In the genomic region with DNA sequence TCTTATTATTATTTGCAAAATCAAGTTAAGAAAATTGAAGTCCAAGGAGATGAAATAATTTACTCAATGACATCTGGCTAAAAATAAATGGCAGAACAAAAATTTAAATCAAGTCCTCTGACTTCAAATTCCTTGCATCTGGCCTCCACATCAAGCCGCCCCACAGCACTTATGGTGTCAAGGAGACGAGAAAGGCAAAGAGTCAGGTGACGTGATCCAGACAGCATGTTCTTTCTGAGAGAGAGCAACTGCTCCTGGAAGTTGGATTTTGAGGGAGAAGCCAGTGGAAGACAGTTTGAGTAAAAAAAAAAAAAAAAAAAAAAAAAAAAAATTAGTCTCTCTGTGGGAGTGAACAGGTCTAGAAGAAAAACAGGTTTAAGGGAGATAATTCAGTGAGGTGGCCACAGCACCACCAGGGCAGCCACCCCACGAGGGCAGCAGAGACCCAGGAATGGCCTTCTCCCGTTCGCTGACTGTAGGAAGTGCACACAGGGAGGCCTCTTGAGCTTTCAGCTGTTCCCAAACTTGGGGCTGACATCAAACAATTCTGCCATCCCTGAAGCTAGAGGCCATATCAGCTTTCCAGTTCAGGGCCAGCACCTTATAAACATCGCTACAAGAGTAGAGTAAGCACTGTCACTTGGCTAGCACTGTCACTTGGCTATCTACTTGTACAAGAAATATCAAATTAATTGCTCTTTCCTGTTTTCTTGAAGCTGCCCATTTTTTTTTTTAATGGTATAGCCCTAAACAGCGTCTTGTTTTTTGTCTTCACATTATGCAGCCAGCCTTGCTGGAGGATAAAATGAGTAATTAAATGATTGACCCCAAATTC, we compare ENCODE assay signal across 1 cellular context.
TF ChIP-seq lines count a peak whose summit lies in the region.

No MANE protein-coding gene starts in this region.

TF ChIP-seq in HCT116, 20 proteins besides CTCF, POLR2A, EP300 and RAD21:
- TF ChIP-seq SRF (IDR thresholded peaks at IDR 0.05; ENCODE audit: low read depth) (no peak), EZH2phosphoT487 (IDR thresholded peaks at IDR 0.05; ENCODE audit: borderline replicate concordance) (no peak), EZH2 (IDR thresholded peaks at IDR 0.05) (no peak), MAX (IDR thresholded peaks at IDR 0.05) (no peak), TCF7L2 (IDR thresholded peaks at IDR 0.05; ENCODE audit: borderline replicate concordance, extremely low read depth, insufficient read depth, insufficient read length) (peak; percentile 48), ZNF274 (IDR thresholded peaks at IDR 0.05; ENCODE audit: low read depth, low read length) (no peak), ZBTB33 (IDR thresholded peaks at IDR 0.05; ENCODE audit: extremely low read depth, insufficient replicate concordance, low read length) (no peak), POLR2AphosphoS5 (IDR thresholded peaks at IDR 0.05; ENCODE audit: low read depth, low read length) (no peak)
